ENCODE assay signal across 15 cellular contexts in genomic region chr3:33299395-33300081, GRCh38. TPM values are rescaled to one million over a fixed set of nuclear protein-coding genes. Genes with fewer than 3 reads are reported as not detected.
DNase-seq lines count a peak whose midpoint lies in the region; ATAC-seq and TF ChIP-seq lines count a peak whose summit lies in the region.
"Had no signal": no experiment of that assay in that cellular context is flagged by ENCODE, and none has a peak within 500 bp of the region (broad histone marks: within the 10 kb centered on the region; RNA-seq: fewer than 3 reads in every experiment).

No MANE protein-coding gene starts in this region.

- H3K4me3 ChIP-seq in BJ (ENCODE audit: low read depth, low read length) (no peak overlapping the region), epithelial cell of esophagus (ENCODE audit: low read length) (no peak overlapping the region), H7 (ENCODE audit: insufficient read depth, low read depth, low read length) (no peak overlapping the region)
- H3K4me3 ChIP-seq: SK-N-MC, upper lobe of right lung had no signal

- POLR2A ChIA-PET in BJ (lab: Charles Lee) = interaction anchor here (0.6 kb wide), 1 partner anchor 134 kb away, joined by 4 read pairs; no protein-coding TSS in a partner anchor

- no peaks in the 10 kb centered on the region for H3K27me3 ChIP-seq in BJ (ENCODE audit: control insufficient read depth, insufficient read depth, low read length)
- H3K27me3 ChIP-seq in H7 (ENCODE audit: control insufficient read depth, insufficient read depth, low read length) = no peaks in the 10 kb centered on the region
- H3K27me3 ChIP-seq: neutrophil, upper lobe of right lung had no signal

- CTCF ChIA-PET in BJ (lab: Yijun Ruan, JAX) = interaction anchor here (0.8 to 2.5 kb wide), 4 partner anchors 8 to 168 kb away, joined by 3 to 12 read pairs (median 4); no protein-coding TSS in a partner anchor

- ATAC-seq in omental fat pad (ENCODE audit: low FRiP score) (peak; percentile 32), GM18502 (IDR thresholded peaks at IDR 0.05; ENCODE audit: poor library complexity, unreplicated experiment) (no peak)
- ATAC-seq: upper lobe of right lung had no signal

- H3K36me3 ChIP-seq in BJ (ENCODE audit: control insufficient read depth, insufficient read depth, low read length) (no peaks in the 10 kb centered on the region), H7 (replicated peaks; ENCODE audit: control insufficient read depth, insufficient read depth, low read length) (no peaks in the 10 kb centered on the region)
- H3K36me3 ChIP-seq: neutrophil, upper lobe of right lung had no signal

- TF ChIP-seq CTCF in BJ (IDR thresholded peaks at IDR 0.05; ENCODE audit: insufficient read depth, low read depth, low read length) = no peak
- no peak for TF ChIP-seq CTCF in epithelial cell of esophagus (IDR thresholded peaks at IDR 0.05; ENCODE audit: insufficient read depth, low read depth, low read length, missing control alignments)
- no peak for TF ChIP-seq CTCF in omental fat pad (IDR thresholded peaks at IDR 0.05)

- DNase-seq in BJ (ENCODE audit: low read depth) (peak; percentile 61), NCI-H226 (peak; percentile 61), epithelial cell of esophagus (ENCODE audit: low read depth) (peak; percentile 85), omental fat pad (ENCODE audit: low spot score) (no peak), H7 (no peak)
- no peak for DNase-seq in NK-92 treated with Interleukin-12 subunit alpha and Interleukin-12 subunit beta, amount 100 ng/mL, for 24 hours (lab: John Stamatoyannopoulos, UW)
- no peak for DNase-seq in stimulated activated CD4-positive, alpha-beta T cell treated with anti-CD3 and anti-CD28 coated beads, Interleukin-4, amount 100 ng/mL, for 1 hour
- DNase-seq: CD4-positive, alpha-beta T cell; effector memory CD4-positive, alpha-beta T cell; islet precursor cell; NCI-H2171 treated with DMSO at 0.1 percent for 48 hours; upper lobe of right lung had no signal

RNA-seq across cellular contexts. Expression of gene FBXL2, which starts 22.3 kb away (rescaled TPM):
- polyA plus RNA-seq in BJ (2011; rRNA removed) = 16.5 and 19.1 TPM in 2 replicates
- 11.7 and 19.4 TPM in 2 replicates for polyA minus RNA-seq in BJ (2011; rRNA and poly(A)+ RNA removed)
- 10 to 100 TPM in 1 of 4 donors, 1 to 10 TPM in 3; 6.7 to 13.5 (median 7.3) TPM for total RNA-seq in omental fat pad
- 5.3 and 5.4 TPM in 2 replicates for total RNA-seq in H7 (2014; rRNA removed; shearing (Covaris generic))
- total RNA-seq: CD4-positive, alpha-beta T cell had no signal

Comparison
In these comparisons a context has a peak if more than half of its experiments do, and no peak if none do; other contexts are left out.
1. DNase-seq: peak in BJ (single experiment), NCI-H226 (single experiment) and epithelial cell of esophagus (single experiment); none in omental fat pad (single experiment), H7 (single experiment), NK-92 treated with Interleukin-12 subunit alpha and Interleukin-12 subunit beta, amount 100 ng/mL, for 24 hours (single experiment) and stimulated activated CD4-positive, alpha-beta T cell treated with anti-CD3 and anti-CD28 coated beads, Interleukin-4, amount 100 ng/mL, for 1 hour (single experiment).